Comparison of ENCODE assay signal across 16 cellular contexts in genomic region chr6:47532981-47533585, GRCh38.
"Had no signal": no experiment of that assay in that cellular context is flagged by ENCODE, and none has a peak within 500 bp of the region (broad histone marks: within the 10 kb centered on the region; RNA-seq: fewer than 3 reads in every experiment).

No MANE protein-coding gene starts in this region.

- H3K36me3 ChIP-seq: ovary had no signal

- H3K27me3 ChIP-seq: dorsolateral prefrontal cortex, heart right ventricle, ovary had no signal

- H3K27ac ChIP-seq: dorsolateral prefrontal cortex, heart right ventricle, ovary had no signal

- DNase-seq: cortex of kidney; dorsolateral prefrontal cortex; effector CD8-positive, alpha-beta T cell; heart right ventricle; hypothalamus; kidney glomerular epithelial cell; mesendoderm; naive thymus-derived CD4-positive, alpha-beta T cell; ovary; right cardiac atrium; stimulated activated CD4-positive, alpha-beta T cell treated with anti-CD3 and anti-CD28 coated beads, Interleukin-2, amount 100 ng/mL, for 48 hours; stimulated activated naive CD4-positive, alpha-beta T cell treated with Interleukin-2 at 50 U/mL for 16 hours had no signal

- H3K9me3 ChIP-seq: heart right ventricle, ovary had no signal

- ATAC-seq: esophagus mucosa; heart right ventricle; naive thymus-derived CD4-positive, alpha-beta T cell; right cardiac atrium had no signal

- FAIRE-seq: frontal cortex, urothelium cell line had no signal

- H3K4me2 ChIP-seq: smooth muscle cell had no signal

- H3K4me3 ChIP-seq: dorsolateral prefrontal cortex, heart right ventricle, ovary, smooth muscle cell had no signal
